ENCODE assay signal across 1 cellular context in the genomic region with DNA sequence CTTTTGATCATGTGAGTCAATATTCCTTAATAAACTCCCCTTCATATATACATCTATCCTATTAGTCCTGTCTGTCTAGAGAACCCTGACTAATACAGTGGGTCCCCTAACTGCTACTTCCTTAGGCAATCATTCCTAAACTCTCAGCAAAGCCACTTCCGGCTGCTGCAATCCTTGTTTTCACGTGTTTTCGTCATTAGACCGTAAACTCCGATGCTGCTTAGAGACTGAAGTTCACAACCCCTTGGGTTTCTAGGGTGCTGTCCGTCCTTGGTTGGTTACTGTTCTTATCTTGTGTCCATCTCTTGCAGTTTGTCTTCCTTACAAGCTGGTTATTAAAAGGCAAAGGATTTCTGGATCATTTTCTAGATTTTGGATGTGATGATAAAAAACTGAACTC.
TF ChIP-seq lines count a peak whose summit lies in the region.

No MANE protein-coding gene starts in this region.

TF ChIP-seq in endothelial cell of umbilical vein, 7 proteins besides CTCF, POLR2A, EP300 and RAD21:
- TF ChIP-seq MYC (IDR thresholded peaks at IDR 0.05; ENCODE audit: low read depth, low read length) = no peak
